30 cellular contexts compared by ENCODE assay signal in the genomic region with DNA sequence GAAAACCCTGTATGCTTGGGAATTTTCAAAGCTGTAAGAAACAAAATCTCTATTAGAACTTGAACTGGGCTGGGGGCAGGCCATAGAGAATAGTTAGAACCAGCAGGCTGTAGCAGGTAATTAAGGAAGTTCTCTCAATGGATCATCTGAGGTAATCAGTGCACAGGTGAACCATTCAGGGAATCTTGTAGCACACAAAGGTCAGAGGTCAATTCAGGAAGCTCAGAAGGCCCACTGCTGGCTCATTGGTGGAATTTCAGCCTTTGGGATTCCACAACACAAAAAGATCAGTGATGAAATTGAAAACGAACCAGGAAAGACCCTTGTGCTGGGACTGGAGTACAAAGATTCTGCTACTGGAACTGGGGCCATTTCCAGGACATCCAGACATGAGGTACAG.
DNase-seq lines count a peak whose midpoint lies in the region; ATAC-seq and TF ChIP-seq lines count a peak whose summit lies in the region.
"Had no signal": no experiment of that assay in that cellular context is flagged by ENCODE, and none has a peak within 500 bp of the region (broad histone marks: within the 10 kb centered on the region; RNA-seq: fewer than 3 reads in every experiment).

No MANE protein-coding gene starts in this region.

- no peak overlapping the region for H3K14ac ChIP-seq in neuronal stem cell (ENCODE audit: low read length)

- no peak overlapping the region for H4K91ac ChIP-seq in neuronal stem cell (ENCODE audit: low read depth, low read length, poor library complexity)

- peak; percentile 60 for TF ChIP-seq CTCF in endodermal cell (conservative IDR thresholded peaks at IDR 0.05)

- H3K4me2 ChIP-seq in neuronal stem cell (ENCODE audit: insufficient read depth, low read length, poor library complexity, severe bottlenecking) = no peak overlapping the region

- no peaks in the 10 kb centered on the region for H3K9me3 Mint-ChIP-seq in endodermal cell
- H3K9me3 Mint-ChIP-seq: activated naive CD8-positive, alpha-beta T cell treated with anti-CD3 and anti-CD28 coated beads for 36 hours had no signal

- H3K27ac ChIP-seq in endodermal cell (ENCODE audit: low read depth, low read length) (no peak overlapping the region), neuronal stem cell (replicated peaks; ENCODE audit: low read length) (no peak overlapping the region)
- H3K27ac ChIP-seq: esophagus squamous epithelium, HL-60, left lung, psoas muscle had no signal

- no peak overlapping the region for H4K8ac ChIP-seq in neuronal stem cell (ENCODE audit: low read depth, low read length)

- no peak overlapping the region for H2AK5ac ChIP-seq in neuronal stem cell (ENCODE audit: low read depth, low read length)

- H3K27me3 Mint-ChIP-seq in endodermal cell (ENCODE audit: insufficient read depth) = no peaks in the 10 kb centered on the region
- H3K27me3 Mint-ChIP-seq: activated naive CD8-positive, alpha-beta T cell treated with anti-CD3 and anti-CD28 coated beads for 36 hours; CD4-positive, alpha-beta memory T cell had no signal

- DNase-seq in DMS53 (lab: John Stamatoyannopoulos, UW) (peak; percentile 13), DMS53 treated with DMSO at 0.1 percent for 48 hours (lab: John Stamatoyannopoulos, UW; ENCODE audit: unreplicated experiment) (no peak), NCI-H69 (lab: John Stamatoyannopoulos, UW) (peak; percentile 28), endodermal cell (peak; percentile 56), neuronal stem cell (ENCODE audit: low spot score) (peak; percentile 5), cerebellum (ENCODE audit: low spot score) (no peak), GOT3 (lab: John Stamatoyannopoulos, UW) (no peak)
- DNase-seq: 8988T; activated CD4-positive, alpha-beta T cell treated with anti-CD3 and anti-CD28 coated beads for 48 hours; activated CD8-positive, alpha-beta memory T cell treated with anti-CD3 and anti-CD28 coated beads for 24 hours; activated effector memory CD4-positive, alpha-beta T cell treated with Interleukin-2 at 50 U/mL for 16 hours; activated naive CD8-positive, alpha-beta T cell treated with anti-CD3 and anti-CD28 coated beads for 36 hours; aorta; CD4-positive, alpha-beta memory T cell; cortex of kidney; esophagus squamous epithelium; foreskin melanocyte; left lung; mesenchymal stem cell; NCI-H1048; NCI-H524 treated with DMSO at 0.1 percent for 48 hours; psoas muscle; RPMI8226; stimulated activated CD4-positive, alpha-beta T cell treated with anti-CD3 and anti-CD28 coated beads, Interleukin-15, amount 100 ng/mL, for 24 hours; stimulated activated naive B cell treated with anti-CD40 and anti-IgM and Interleukin-4, amounts not matched to agents 10 μg/mL and 1 μg/mL and 100 μg/mL, for 72 hours; T-helper 17 cell had no signal

- H3K36me3 Mint-ChIP-seq in endodermal cell (ENCODE audit: low read depth) = no peaks in the 10 kb centered on the region
- H3K36me3 Mint-ChIP-seq: activated naive CD8-positive, alpha-beta T cell treated with anti-CD3 and anti-CD28 coated beads for 36 hours; CD4-positive, alpha-beta memory T cell; stimulated activated naive B cell treated with anti-CD40 and anti-IgM and Interleukin-4, amounts not matched to agents 10 μg/mL and 1 μg/mL and 100 μg/mL, for 72 hours had no signal

- H3K27me3 ChIP-seq in endodermal cell (ENCODE audit: control insufficient read depth, insufficient read depth, low read length, poor library complexity, severe bottlenecking) (no peaks in the 10 kb centered on the region), neuronal stem cell (ENCODE audit: control insufficient read depth in 3 of 3, insufficient read depth in 3 of 3, low read depth in 1 of 3, low read length in 3 of 3) (no peaks in the 10 kb centered on the region)
- H3K27me3 ChIP-seq: cardiac muscle cell, esophagus squamous epithelium, left lung had no signal

- H3K36me3 ChIP-seq in endodermal cell (ENCODE audit: control insufficient read depth, insufficient read depth, low read length) (no peaks in the 10 kb centered on the region), neuronal stem cell (replicated peaks in 1 of 2; ENCODE audit: control insufficient read depth in 2 of 2, insufficient read depth in 2 of 2, low read length in 2 of 2) (no peaks in the 10 kb centered on the region)
- H3K36me3 ChIP-seq: cardiac muscle cell, esophagus squamous epithelium, left lung had no signal

- H3K9ac ChIP-seq in endodermal cell (ENCODE audit: extremely low read depth, low read length, poor library complexity, severe bottlenecking) (no peak overlapping the region), neuronal stem cell (ENCODE audit: low read depth, low read length, poor library complexity) (no peak overlapping the region)

- peaks cover 20% of the 10 kb centered on the region for H3K4me1 Mint-ChIP-seq in endodermal cell
- H3K4me1 Mint-ChIP-seq: activated naive CD8-positive, alpha-beta T cell treated with anti-CD3 and anti-CD28 coated beads for 36 hours; CD4-positive, alpha-beta memory T cell; T-helper 17 cell had no signal

- WGBS in endodermal cell (ENCODE audit: insufficient coverage in 1 of 2, insufficient read length in 1 of 2), 2 experiments = 67 to 89% methylated on average over 1 of the region's 1 CpG
- WGBS in neuronal stem cell (ENCODE audit: extremely low coverage in 2 of 2, insufficient read length in 2 of 2, insufficient replicate concordance in 1 of 2), 2 donors = no CpG with 5 or more reads among the region's 1 CpG

- H3K4me3 Mint-ChIP-seq in endodermal cell = no peak overlapping the region
- H3K4me3 Mint-ChIP-seq: activated naive CD8-positive, alpha-beta T cell treated with anti-CD3 and anti-CD28 coated beads for 36 hours; CD4-positive, alpha-beta memory T cell; stimulated activated naive B cell treated with anti-CD40 and anti-IgM and Interleukin-4, amounts not matched to agents 10 μg/mL and 1 μg/mL and 100 μg/mL, for 72 hours; T-helper 17 cell had no signal

- H3K9me3 ChIP-seq in endodermal cell (ENCODE audit: control insufficient read depth, low read length) (no peaks in the 10 kb centered on the region), neuronal stem cell (replicated peaks in 1 of 2; ENCODE audit: control insufficient read depth in 2 of 2, insufficient read depth in 1 of 2, low read depth in 1 of 2, low read length in 2 of 2) (no peaks in the 10 kb centered on the region)
- H3K9me3 ChIP-seq: esophagus squamous epithelium, left lung, psoas muscle had no signal

- no peak overlapping the region for H2BK15ac ChIP-seq in neuronal stem cell (ENCODE audit: low read length)

- ATAC-seq in HG02588 (IDR thresholded peaks at IDR 0.05; ENCODE audit: unreplicated experiment) = no peak
- ATAC-seq: left lung, psoas muscle, SK-N-SH treated with all-trans-retinoic acid at 6 μM for 48 hours, T-helper 17 cell had no signal

- H2BK5ac ChIP-seq in neuronal stem cell (ENCODE audit: low read length) = no peak overlapping the region

- no peak overlapping the region for H2BK12ac ChIP-seq in neuronal stem cell (ENCODE audit: low read length)

- H3K79me1 ChIP-seq in neuronal stem cell (ENCODE audit: low read depth, low read length) = no peaks in the 10 kb centered on the region

- H3K4me3 ChIP-seq in endodermal cell (ENCODE audit: low read length) (no peak overlapping the region), neuronal stem cell (ENCODE audit: low read length in 2 of 2) (no peak overlapping the region)
- H3K4me3 ChIP-seq: cardiac muscle cell, esophagus squamous epithelium, left lung, psoas muscle had no signal

- no peak overlapping the region for H3K23ac ChIP-seq in neuronal stem cell (ENCODE audit: low read depth, low read length, poor library complexity)

- no peak overlapping the region for H2AFZ ChIP-seq in neuronal stem cell (ENCODE audit: low read length)

- H3K27ac Mint-ChIP-seq in endodermal cell = no peak overlapping the region
- H3K27ac Mint-ChIP-seq: activated naive CD8-positive, alpha-beta T cell treated with anti-CD3 and anti-CD28 coated beads for 36 hours; CD4-positive, alpha-beta memory T cell; stimulated activated naive B cell treated with anti-CD40 and anti-IgM and Interleukin-4, amounts not matched to agents 10 μg/mL and 1 μg/mL and 100 μg/mL, for 72 hours; T-helper 17 cell had no signal

- no peak overlapping the region for H2BK120ac ChIP-seq in neuronal stem cell (ENCODE audit: low read depth, low read length)

- no peak overlapping the region for H3K4ac ChIP-seq in neuronal stem cell (ENCODE audit: low read length)

- H3K4me1 ChIP-seq in endodermal cell (ENCODE audit: control insufficient read depth, insufficient read depth, low read length) = no peaks in the 10 kb centered on the region
- peaks cover 0 to 2% of the 10 kb centered on the region in 2 donors for H3K4me1 ChIP-seq in neuronal stem cell (ENCODE audit: control insufficient read depth in 2 of 2, insufficient read depth in 1 of 2, low read depth in 1 of 2, low read length in 2 of 2)
- H3K4me1 ChIP-seq: esophagus squamous epithelium, left lung, psoas muscle had no signal

- H3K18ac ChIP-seq in neuronal stem cell (ENCODE audit: low read length) = no peak overlapping the region

Comparison
In these comparisons a context has a peak if more than half of its experiments do, and no peak if none do; other contexts are left out.
1. DNase-seq: peak in DMS53 (single experiment), NCI-H69 (single experiment), endodermal cell (single experiment) and neuronal stem cell (single experiment); none in DMS53 treated with DMSO at 0.1 percent for 48 hours (single experiment), cerebellum (single experiment) and GOT3 (single experiment).